Comparison of ENCODE assay signal across 24 cellular contexts in the genomic region with DNA sequence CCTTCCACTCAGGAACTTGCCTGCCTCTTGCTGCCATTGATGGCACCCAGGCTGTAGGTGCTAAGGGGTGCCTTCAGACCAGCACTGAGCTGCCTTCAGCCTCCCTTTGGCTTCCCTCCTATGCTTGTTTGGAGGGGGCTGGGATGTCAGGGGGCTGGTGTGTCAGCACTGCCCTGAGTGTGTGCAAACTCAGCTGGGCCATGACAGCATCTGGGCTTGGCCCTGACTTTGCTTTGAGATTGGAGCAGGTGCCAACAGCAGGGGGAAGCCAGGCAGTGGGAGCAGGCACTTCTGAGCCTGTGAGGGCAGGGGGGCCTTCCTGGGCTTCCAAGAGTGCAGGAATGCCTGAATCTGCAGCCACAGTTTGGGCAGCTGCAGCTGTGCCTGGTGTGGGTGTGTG. TPM values are rescaled to one million over a fixed set of nuclear protein-coding genes. Genes with fewer than 3 reads are reported as not detected.
DNase-seq lines count a peak whose midpoint lies in the region; ATAC-seq, FAIRE-seq and TF ChIP-seq lines count a peak whose summit lies in the region.
"Had no signal": no experiment of that assay in that cellular context is flagged by ENCODE, and none has a peak within 500 bp of the region (broad histone marks: within the 10 kb centered on the region; RNA-seq: fewer than 3 reads in every experiment).

No MANE protein-coding gene starts in this region.

- H2AFZ ChIP-seq in H1 (ENCODE audit: low read length), result no peak overlapping the region

- H3K27ac Mint-ChIP-seq in stimulated activated naive CD8-positive, alpha-beta T cell treated with anti-CD3 and anti-CD28 coated beads, Interleukin-15, amount 100 ng/mL, for 72 hours, result no peak overlapping the region
- no peak overlapping the region for H3K27ac Mint-ChIP-seq in mesothelial cell of epicardium
- H3K27ac Mint-ChIP-seq: CD4-positive, alpha-beta T cell; CD8-positive, alpha-beta T cell had no signal

- no peak overlapping the region for H3K56ac ChIP-seq in H1 (replicated peaks; ENCODE audit: insufficient read length, low read depth, low read length)

- H3K36me3 ChIP-seq in H1 (ENCODE audit: control insufficient read depth in 2 of 4, insufficient read depth in 4 of 4, low read length in 3 of 4), result no peaks in the 10 kb centered on the region; a peak in 1 of 8 replicates
- H3K36me3 ChIP-seq: BE2C had no signal

- H3K18ac ChIP-seq in H1 (ENCODE audit: extremely low read depth, low read length), result no peak overlapping the region

- H3K23me2 ChIP-seq in H1 (ENCODE audit: low read depth, low read length), result no peaks in the 10 kb centered on the region

- CTCF ChIA-PET in H1 (lab: Charles Lee; ENCODE audit: partially characterized antibody), result interaction anchor here (0.7 to 1.0 kb wide), 4 partner anchors 8 to 447 kb away, joined by 3 read pairs; no protein-coding TSS in a partner anchor

- no peak for DNase-seq in stimulated activated naive CD8-positive, alpha-beta T cell treated with anti-CD3 and anti-CD28 coated beads, Interleukin-15, amount 100 ng/mL, for 72 hours
- no peak for DNase-seq in stimulated activated naive CD8-positive, alpha-beta T cell treated with anti-CD3 and anti-CD28 coated beads, Interleukin-15, Interleukin-2, amounts not matched to agents 100 U/mL and 50 U/mL, for 24 hours
- DNase-seq in H1 (ENCODE audit: low read depth in 1 of 2, low spot score in 2 of 2), result no peak
- DNase-seq in DMS 273 treated with DMSO at 0.1 percent for 48 hours (lab: John Stamatoyannopoulos, UW), result no peak
- no peak for DNase-seq in mesothelial cell of epicardium (ENCODE audit: low spot score in 2 of 2, unreplicated experiment in 2 of 2)
- DNase-seq: 8988T; ACHN; BE2C; Caco-2; Calu3; CD4-positive, alpha-beta T cell; CD8-positive, alpha-beta T cell; DMS153; DMS79; DND-41; EL; GDM1 had no signal

- TF ChIP-seq CTCF in H1 (IDR thresholded peaks at IDR 0.05; ENCODE audit: control extremely low read depth in 1 of 3, insufficient read depth in 1 of 3, low read depth in 1 of 3, low read length in 3 of 3) (no peak), mesothelial cell of epicardium (IDR thresholded peaks at IDR 0.05; ENCODE audit: unreplicated experiment) (no peak)

- no peaks in the 10 kb centered on the region for H4K20me1 ChIP-seq in H1 (replicated peaks in 1 of 2; ENCODE audit: control insufficient read depth in 1 of 2, insufficient read depth in 2 of 2, low read length in 2 of 2)
- H4K20me1 ChIP-seq: BLaER1 treated with 17β-estradiol and CSF1 and Interleukin-3, amounts not matched to agents 10 nM and 100 nM had no signal

- POLR2A ChIA-PET in H1 (lab: Charles Lee; ENCODE audit: partially characterized antibody), result no interaction called here

- no peak overlapping the region for H3K4ac ChIP-seq in H1 (replicated peaks; ENCODE audit: insufficient read length, low read depth, low read length)

- H3K4me2 ChIP-seq in H1 (ENCODE audit: insufficient read depth in 1 of 2, low read depth in 2 of 2, low read length in 2 of 2), result no peak overlapping the region
- H3K4me2 ChIP-seq: BLaER1 treated with 17β-estradiol and CSF1 and Interleukin-3, amounts not matched to agents 10 nM and 100 nM had no signal

- no peak for TF ChIP-seq EP300 in H1 (IDR thresholded peaks at IDR 0.05; ENCODE audit: borderline replicate concordance in 1 of 2, low read depth in 2 of 2, low read length in 2 of 2)

- H3K36me3 Mint-ChIP-seq in mesothelial cell of epicardium, result no peaks in the 10 kb centered on the region

- H2BK5ac ChIP-seq in H1 (ENCODE audit: low read depth, low read length), result no peak overlapping the region

- peaks cover 25 to 27% of the 10 kb centered on the region in 2 donors for H3K9me3 Mint-ChIP-seq in stimulated activated naive CD8-positive, alpha-beta T cell treated with anti-CD3 and anti-CD28 coated beads, Interleukin-15, amount 100 ng/mL, for 72 hours
- peaks cover 52% of the 10 kb centered on the region for H3K9me3 Mint-ChIP-seq in mesothelial cell of epicardium

- no peak overlapping the region for H3K14ac ChIP-seq in H1 (ENCODE audit: insufficient read length)

- no peak overlapping the region for H2BK120ac ChIP-seq in H1 (replicated peaks; ENCODE audit: low read depth, low read length)

- H3K4me1 ChIP-seq in H1 (replicated peaks in 1 of 4; ENCODE audit: control insufficient read depth in 3 of 4, insufficient read depth in 4 of 4, low read length in 3 of 4), result no peaks in the 10 kb centered on the region
- H3K4me1 ChIP-seq: BE2C, Caco-2 had no signal

- H3K79me1 ChIP-seq in H1 (ENCODE audit: low read depth, low read length), result no peaks in the 10 kb centered on the region

- H4K5ac ChIP-seq in H1 (ENCODE audit: insufficient read length, low read depth, low read length), result no peak overlapping the region

- no peak overlapping the region for H3K4me3 ChIP-seq in H1 (ENCODE audit: extremely low read depth in 1 of 4, insufficient read depth in 2 of 4, low read depth in 3 of 4, low read length in 4 of 4)
- H3K4me3 ChIP-seq: BLaER1 treated with 17β-estradiol and CSF1 and Interleukin-3, amounts not matched to agents 10 nM and 100 nM; GM12878 had no signal

- H3K23ac ChIP-seq in H1 (ENCODE audit: insufficient read length), result no peak overlapping the region

- H3K27ac ChIP-seq in H1 (ENCODE audit: low read depth, low read length), result no peak overlapping the region
- H3K27ac ChIP-seq: BLaER1 treated with 17β-estradiol and CSF1 and Interleukin-3, amounts not matched to agents 10 nM and 100 nM; C4-2B had no signal

- no peak overlapping the region for H2BK12ac ChIP-seq in H1 (ENCODE audit: low read depth, low read length)

- no peaks in the 10 kb centered on the region for H3K79me2 ChIP-seq in H1 (ENCODE audit: control insufficient read depth in 1 of 2, insufficient read depth in 2 of 2, low read length in 2 of 2)

- no peak for TF ChIP-seq POLR2A in H1 (IDR thresholded peaks at IDR 0.05; ENCODE audit: control extremely low read depth in 1 of 2, low read depth in 2 of 2, low read length in 2 of 2)

- no peaks in the 10 kb centered on the region for H3K27me3 Mint-ChIP-seq in stimulated activated naive CD8-positive, alpha-beta T cell treated with anti-CD3 and anti-CD28 coated beads, Interleukin-15, amount 100 ng/mL, for 72 hours
- no peaks in the 10 kb centered on the region for H3K27me3 Mint-ChIP-seq in mesothelial cell of epicardium (ENCODE audit: low read depth)

- no peak overlapping the region for H4K91ac ChIP-seq in H1 (replicated peaks; ENCODE audit: insufficient read length, low read length)

- peaks cover 29 to 30% of the 10 kb centered on the region in 2 experiments for H3K9me3 ChIP-seq in H1 (ENCODE audit: insufficient read depth in 2 of 2, low read depth in 1 of 2, low read length in 1 of 2)
- H3K9me3 ChIP-seq: BE2C had no signal

- ATAC-seq in stimulated activated naive CD8-positive, alpha-beta T cell treated with anti-CD3 and anti-CD28 coated beads, Interleukin-15, amount 100 ng/mL, for 72 hours, result peak; percentile 31
- no peak for ATAC-seq in stimulated activated naive CD8-positive, alpha-beta T cell treated with anti-CD3 and anti-CD28 coated beads, Interleukin-15, Interleukin-2, amounts not matched to agents 100 U/mL and 50 U/mL, for 24 hours
- ATAC-seq: CD8-positive, alpha-beta T cell; GM12878 had no signal

- peak overlapping the region; percentile 35; the same call in 1 of the 2 replicates for H4K8ac ChIP-seq in H1 (ENCODE audit: extremely low read depth, insufficient read depth, low read length)

- no peak for FAIRE-seq in H1 (lab: Jason Lieb, UNC)
- FAIRE-seq: A204.1, D721Med, GM12878, GM12892, GM18507 had no signal

- no peak overlapping the region for H2BK20ac ChIP-seq in H1 (ENCODE audit: low read length)

- H2AK5ac ChIP-seq in H1 (ENCODE audit: low read depth, low read length), result no peak overlapping the region

- no peak overlapping the region for H3K4me3 Mint-ChIP-seq in stimulated activated naive CD8-positive, alpha-beta T cell treated with anti-CD3 and anti-CD28 coated beads, Interleukin-15, amount 100 ng/mL, for 72 hours
- H3K4me3 Mint-ChIP-seq in mesothelial cell of epicardium, result no peak overlapping the region
- H3K4me3 Mint-ChIP-seq: CD4-positive, alpha-beta T cell; CD8-positive, alpha-beta T cell had no signal

- H3K9ac ChIP-seq in H1 (replicated peaks in 1 of 4; ENCODE audit: extremely low read depth in 1 of 4, low read depth in 3 of 4, low read length in 3 of 4), result no peak overlapping the region
- H3K9ac ChIP-seq: BLaER1 treated with 17β-estradiol and CSF1 and Interleukin-3, amounts not matched to agents 10 nM and 100 nM had no signal

- no peaks in the 10 kb centered on the region for H3K4me1 Mint-ChIP-seq in stimulated activated naive CD8-positive, alpha-beta T cell treated with anti-CD3 and anti-CD28 coated beads, Interleukin-15, amount 100 ng/mL, for 72 hours
- no peaks in the 10 kb centered on the region for H3K4me1 Mint-ChIP-seq in mesothelial cell of epicardium

- H3K27me3 ChIP-seq in H1 (replicated peaks in 1 of 4; ENCODE audit: control insufficient read depth in 3 of 4, extremely low read depth in 1 of 4, insufficient read depth in 3 of 4, low read length in 3 of 4), result no peaks in the 10 kb centered on the region
- H3K27me3 ChIP-seq: BE2C; BLaER1 treated with 17β-estradiol and CSF1 and Interleukin-3, amounts not matched to agents 10 nM and 100 nM had no signal

- H2BK15ac ChIP-seq in H1 (ENCODE audit: low read length), result no peak overlapping the region

- no peak for TF ChIP-seq RAD21 in H1 (IDR thresholded peaks at IDR 0.05 in 1 of 2, conservative IDR thresholded peaks at IDR 0.05 in 1 of 2; ENCODE audit: low read depth in 2 of 2, low read length in 2 of 2)

TF ChIP-seq in H1, 55 proteins besides CTCF, POLR2A, EP300 and RAD21 (continues in another document):
- TF ChIP-seq SRF (IDR thresholded peaks at IDR 0.05; ENCODE audit: low read depth, low read length), result no peak
- TF ChIP-seq GTF2F1 (IDR thresholded peaks at IDR 0.05; ENCODE audit: borderline replicate concordance, low read depth, low read length), result no peak
- TF ChIP-seq ASH2L (IDR thresholded peaks at IDR 0.05; ENCODE audit: low read length), result no peak
- TF ChIP-seq, protein P1, sequence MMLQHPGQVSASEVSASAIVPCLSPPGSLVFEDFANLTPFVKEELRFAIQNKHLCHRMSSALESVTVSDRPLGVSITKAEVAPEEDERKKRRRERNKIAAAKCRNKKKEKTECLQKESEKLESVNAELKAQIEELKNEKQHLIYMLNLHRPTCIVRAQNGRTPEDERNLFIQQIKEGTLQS (IDR thresholded peaks at IDR 0.05; ENCODE audit: insufficient read depth, low read depth, low read length), result no peak
- TF ChIP-seq SP1 (IDR thresholded peaks at IDR 0.05; ENCODE audit: low read depth, low read length), result no peak

RNA-seq across cellular contexts. Expression of a gene that starts 56.9 kb away (rescaled TPM):
- total RNA-seq in H1 (2021; fragmentation: NEBNext Ultra II Directional; extraction: Animal tissue kit (Norgen Biotek cat#: 25700)), result 6.7 and 10.2 TPM in 2 replicates
- polyA plus RNA-seq in H1 (2011; rRNA removed), result 12.1 and 13.5 TPM in 2 replicates
- polyA plus RNA-seq in H1 (2011; cell fraction: cytosol; rRNA removed), result 10.4 TPM
- 4.3 TPM for polyA plus RNA-seq in H1 (2011; cell fraction: nucleus; rRNA removed)
- 4.2 to 8.9 TPM (median 8.2 TPM) in 4 replicates for polyA plus RNA-seq in H1 (2012, experiment 1 of 2)
- 3.5 TPM for polyA plus RNA-seq in H1 (2012, experiment 2 of 2)
- 8.1 TPM for polyA plus RNA-seq in H1 (2013, experiment 1 of 2)
- polyA plus RNA-seq in H1 (2013, experiment 2 of 2), result 6.9 TPM
- polyA minus RNA-seq in H1 (2011; rRNA and poly(A)+ RNA removed), result 5.0 and 8.6 TPM in 2 replicates
- 4.8 TPM for polyA minus RNA-seq in H1 (2011; cell fraction: cytosol; rRNA and poly(A)+ RNA removed)
- 5.3 TPM for polyA minus RNA-seq in H1 (2011; cell fraction: nucleus; rRNA and poly(A)+ RNA removed)
- 4.5 to 5.5 TPM (median 4.8 TPM) in 3 replicates for total RNA-seq in mesothelial cell of epicardium
